ENCODE assay signal across 30 cellular contexts in genomic region chr20:62878244-62879030, GRCh38. TPM values are rescaled to one million over a fixed set of nuclear protein-coding genes. Genes with fewer than 3 reads are reported as not detected.
DNase-seq lines count a peak whose midpoint lies in the region; ATAC-seq, FAIRE-seq and TF ChIP-seq lines count a peak whose summit lies in the region.
"Had no signal": no experiment of that assay in that cellular context is flagged by ENCODE, and none has a peak within 500 bp of the region (broad histone marks: within the 10 kb centered on the region; RNA-seq: fewer than 3 reads in every experiment).

No MANE protein-coding gene starts in this region.

- H3K79me2 ChIP-seq in HepG2 (ENCODE audit: insufficient read depth, low read length) (no peaks in the 10 kb centered on the region), Karpas-422 (ENCODE audit: low read length) (no peaks in the 10 kb centered on the region), H9 (ENCODE audit: insufficient read depth, low read length) (no peaks in the 10 kb centered on the region)
- H3K79me2 ChIP-seq: parathyroid adenoma had no signal

- H3K23me2 ChIP-seq in H9 (ENCODE audit: insufficient read length, low read depth, low read length, poor library complexity, severe bottlenecking), result no peaks in the 10 kb centered on the region

- H2BK5ac ChIP-seq in H9 (ENCODE audit: insufficient read length, low read length), result no peak overlapping the region

- no peak overlapping the region for H3K23ac ChIP-seq in H9 (ENCODE audit: insufficient read length, low read depth, low read length)

- no peaks in the 10 kb centered on the region for H3K79me1 ChIP-seq in H9 (ENCODE audit: insufficient read depth, low read depth, low read length, poor library complexity, severe bottlenecking)

- FAIRE-seq in HepG2 (lab: Jason Lieb, UNC), result peak; percentile 81
- FAIRE-seq: GM12892, small intestine had no signal

- TF ChIP-seq CTCF in HepG2 (CRISPR knock-in tag; IDR thresholded peaks at IDR 0.05), result no peak
- TF ChIP-seq CTCF in right lobe of liver (IDR thresholded peaks at IDR 0.05), result no peak
- no peak for TF ChIP-seq CTCF in WTC11 (IDR thresholded peaks at IDR 0.05)
- TF ChIP-seq CTCF in H9 (conservative IDR thresholded peaks at IDR 0.05), result no peak

- H4K8ac ChIP-seq in H9 (replicated peaks; ENCODE audit: insufficient read length, low read depth, low read length), result no peak overlapping the region

- DNase-seq in HepG2 (ENCODE audit: low spot score) (no peak), right lobe of liver (no peak), WTC11 (ENCODE audit: low spot score) (peak; percentile 56), left kidney (ENCODE audit: low read depth, low spot score) (peak; percentile 40), left cardiac atrium (no peak), Karpas-422 (no peak), H9 (no peak)
- DNase-seq in effector CD4-positive, alpha-beta T cell, result no peak
- DNase-seq: activated B cell treated with CpG ODN at 0.5 μM for 24 hours; activated CD4-positive, alpha-beta T cell treated with anti-CD3 and anti-CD28 coated beads, Interleukin-2, amount 10 ng/mL, durations not matched to agents 7 days and 5 days; activated naive CD8-positive, alpha-beta T cell treated with anti-CD3 and anti-CD28 coated beads for 36 hours; CD8-positive, alpha-beta T cell; effector memory CD8-positive, alpha-beta T cell; EL; heart left ventricle; NCI-H1105; NCI-H187 treated with DMSO at 0.1 percent for 48 hours; NCI-H2171; NCI-H510A; small intestine; stimulated activated naive B cell treated with anti-CD40 and anti-IgM and Interleukin-4, amounts not matched to agents 10 μg/mL and 1 μg/mL and 100 μg/mL, for 72 hours; substantia nigra; T-cell; upper lobe of right lung had no signal

- no peak overlapping the region for H4K5ac ChIP-seq in H9 (ENCODE audit: insufficient read length, low read depth, low read length)

- H3K27ac ChIP-seq in HepG2 (ENCODE audit: extremely low read length, insufficient read depth, low read length) (no peak overlapping the region), right lobe of liver (no peak overlapping the region), Karpas-422 (ENCODE audit: low read length) (no peak overlapping the region), H9 (ENCODE audit: insufficient read length, low read depth, low read length) (no peak overlapping the region)
- H3K27ac ChIP-seq: cardiac muscle cell, coronary artery, heart left ventricle, parathyroid adenoma, upper lobe of right lung had no signal

- TF ChIP-seq EP300 in HepG2 (IDR thresholded peaks at IDR 0.05; ENCODE audit: low read depth in 2 of 2, low read length in 2 of 2) (no peak), HepG2 (CRISPR knock-in tag; IDR thresholded peaks at IDR 0.05; ENCODE audit: borderline replicate concordance) (no peak)

- CTCF ChIA-PET in HepG2 (lab: Yijun Ruan, JAX; ENCODE audit: low intra/inter-chr PET ratio, low total read pairs), result no interaction called here
- CTCF ChIA-PET in WTC11 (lab: Charles Lee), result interaction anchor here (0.9 to 1.1 kb wide), 2 partner anchors 37 to 76 kb away, joined by 3 to 4 read pairs; no protein-coding TSS in a partner anchor

- no peak overlapping the region for H3K4me3 ChIP-seq in HepG2 (replicated peaks in 1 of 3; ENCODE audit: insufficient read depth in 1 of 3, low read depth in 2 of 3, low read length in 3 of 3)
- H3K4me3 ChIP-seq in right lobe of liver, result no peak overlapping the region
- no peak overlapping the region for H3K4me3 ChIP-seq in Karpas-422 (ENCODE audit: low read length)
- H3K4me3 ChIP-seq: cardiac muscle cell, coronary artery, lung, upper lobe of right lung had no signal

- H3K27ac Mint-ChIP-seq in WTC11 (peak overlapping the region; percentile 88), H9 (no peak overlapping the region)
- H3K27ac Mint-ChIP-seq: activated B cell treated with CpG ODN at 0.5 μM for 24 hours; activated CD4-positive, alpha-beta T cell treated with anti-CD3 and anti-CD28 coated beads, Interleukin-2, amount 10 ng/mL, durations not matched to agents 7 days and 5 days; activated naive CD8-positive, alpha-beta T cell treated with anti-CD3 and anti-CD28 coated beads for 36 hours; CD8-positive, alpha-beta T cell; effector memory CD8-positive, alpha-beta T cell had no signal

- H3K36me3 ChIP-seq in HepG2 (replicated peaks in 1 of 2; ENCODE audit: control insufficient read depth in 1 of 2, insufficient read depth in 2 of 2, low read length in 2 of 2) (peaks cover 3 to 10% of the 10 kb centered on the region in 2 experiments; a peak in 1 of 5 replicates), right lobe of liver (peaks cover 0 to 15% (median 4%) of the 10 kb centered on the region in 4 donors), Karpas-422 (ENCODE audit: insufficient read depth, low read length) (peaks cover 7% of the 10 kb centered on the region; the same call in 1 of the 2 replicates)

- H2AFZ ChIP-seq in HepG2 (ENCODE audit: low read length) (no peak overlapping the region), Karpas-422 (ENCODE audit: low read length) (no peak overlapping the region), H9 (ENCODE audit: low read length) (no peak overlapping the region)
- H2AFZ ChIP-seq: parathyroid adenoma had no signal

- no peak for TF ChIP-seq RAD21 in HepG2 (CRISPR knock-in tag; IDR thresholded peaks at IDR 0.05)

- H3K4me2 ChIP-seq in HepG2 (ENCODE audit: low read depth, low read length), result no peak overlapping the region
- H3K4me2 ChIP-seq in Karpas-422 (ENCODE audit: low read depth, low read length, poor library complexity, severe bottlenecking), result no peak overlapping the region
- no peak overlapping the region for H3K4me2 ChIP-seq in H9 (ENCODE audit: insufficient read depth, insufficient read length, low read length)

- POLR2A ChIA-PET in HepG2 (lab: Yijun Ruan, JAX), result interaction anchor here (1.2 to 1.3 kb wide), 2 partner anchors 12 to 17 kb away, joined by 3 to 5 read pairs; partner anchors contain the start of gene TCFL5
- POLR2A ChIA-PET in WTC11 (lab: Charles Lee), result interaction anchor here (1.0 kb wide), 1 partner anchor 57 kb away, joined by 3 read pairs; no protein-coding TSS in a partner anchor

- intact Hi-C loops in HepG2 (cut with micrococcal nuclease; ENCODE audit: unreplicated experiment), result no loop called here
- intact Hi-C loops in right lobe of liver (cut with DNase I), result loop anchor here in 1 of 2 donors (10.0 kb wide), 1 partner anchor 126 kb away; the partner anchor contains the start of gene BHLHE23
- intact Hi-C loops in left cardiac atrium (cut with DNase I), result no loop called here

- in situ Hi-C loops in HepG2 (cut with HindIII; ENCODE audit: extremely low pct_ligation_motif_present, low pct_unique_long_range_greater_than_20kb), result no loop called here

- H3K9me2 ChIP-seq in Karpas-422 (replicated peaks; ENCODE audit: insufficient read depth, low read length), result no peaks in the 10 kb centered on the region

- H3K4me1 ChIP-seq in HepG2 (ENCODE audit: insufficient read depth, low read length), result peaks cover 46% of the 10 kb centered on the region
- no peaks in the 10 kb centered on the region for H3K4me1 ChIP-seq in right lobe of liver
- H3K4me1 ChIP-seq in Karpas-422 (ENCODE audit: low read length), result peaks cover 5% of the 10 kb centered on the region
- H3K4me1 ChIP-seq in H9 (ENCODE audit: insufficient read depth, low read length), result no peaks in the 10 kb centered on the region
- H3K4me1 ChIP-seq: parathyroid adenoma had no signal

- no peak overlapping the region for H2BK12ac ChIP-seq in H9 (ENCODE audit: insufficient read length, low read depth, low read length)

- H3K36me3 Mint-ChIP-seq in WTC11 (peaks cover 7% of the 10 kb centered on the region), H9 (ENCODE audit: insufficient read depth in 1 of 3, low read depth in 3 of 3) (peaks cover 0 to 22% (median 11%) of the 10 kb centered on the region in 3 experiments; a peak in 5 of 7 replicates)

- H3K4me1 Mint-ChIP-seq in WTC11 (peaks cover 35% of the 10 kb centered on the region), H9 (peaks cover 22 to 34% of the 10 kb centered on the region in 2 experiments)

- no peak overlapping the region for H3K4ac ChIP-seq in H9 (ENCODE audit: low read depth, low read length)

- H3K9me3 ChIP-seq in HepG2 (ENCODE audit: low read length), result no peaks in the 10 kb centered on the region
- no peaks in the 10 kb centered on the region for H3K9me3 ChIP-seq in right lobe of liver
- no peaks in the 10 kb centered on the region for H3K9me3 ChIP-seq in Karpas-422 (ENCODE audit: low read length)
- no peaks in the 10 kb centered on the region for H3K9me3 ChIP-seq in H9 (ENCODE audit: control insufficient read depth, low read depth, low read length)
- H3K9me3 ChIP-seq: heart left ventricle, upper lobe of right lung had no signal

- H3K4me3 Mint-ChIP-seq in WTC11, result peak overlapping the region; percentile 22; the same call in 1 of the 2 replicates
- H3K4me3 Mint-ChIP-seq in H9, result peak overlapping the region in 1 of 2 experiments; percentile 35; a peak in 2 of 5 replicates
- H3K4me3 Mint-ChIP-seq: activated B cell treated with CpG ODN at 0.5 μM for 24 hours; activated CD4-positive, alpha-beta T cell treated with anti-CD3 and anti-CD28 coated beads, Interleukin-2, amount 10 ng/mL, durations not matched to agents 7 days and 5 days; activated naive CD8-positive, alpha-beta T cell treated with anti-CD3 and anti-CD28 coated beads for 36 hours; CD8-positive, alpha-beta T cell; effector memory CD8-positive, alpha-beta T cell; stimulated activated naive B cell treated with anti-CD40 and anti-IgM and Interleukin-4, amounts not matched to agents 10 μg/mL and 1 μg/mL and 100 μg/mL, for 72 hours had no signal

- TF ChIP-seq POLR2A in HepG2 (IDR thresholded peaks at IDR 0.05; ENCODE audit: insufficient read depth in 1 of 2, low read depth in 2 of 2, low read length in 2 of 2) (no peak), right lobe of liver (IDR thresholded peaks at IDR 0.05) (no peak)

- no peak overlapping the region for H4K91ac ChIP-seq in H9 (ENCODE audit: insufficient read length, low read depth, low read length)

- 82% methylated on average over 20 of the region's 20 CpGs for WGBS in HepG2 (ENCODE audit: low lambda C conversion rate)
- 69% methylated on average over 19 of the region's 20 CpGs for WGBS in right lobe of liver (ENCODE audit: insufficient coverage, low coverage, low lambda C conversion rate, missing lambda C conversion rate)
- no CpG with 5 or more reads among the region's 20 CpGs for WGBS in H9 (ENCODE audit: extremely low coverage, insufficient read length, low lambda C conversion rate)

- no peak overlapping the region for H3K14ac ChIP-seq in H9 (ENCODE audit: insufficient read depth, low read length)

- H4K20me1 ChIP-seq in HepG2 (ENCODE audit: insufficient read depth, low read length) (no peaks in the 10 kb centered on the region), Karpas-422 (ENCODE audit: insufficient read depth, low read depth, low read length) (no peaks in the 10 kb centered on the region), H9 (ENCODE audit: control insufficient read depth, insufficient read depth, insufficient read length) (no peaks in the 10 kb centered on the region)

- no peak overlapping the region for H2BK20ac ChIP-seq in H9 (ENCODE audit: low read depth, low read length, poor library complexity, severe bottlenecking)

- H3K9ac ChIP-seq in HepG2 (ENCODE audit: insufficient read depth, low read depth, low read length) (no peak overlapping the region), Karpas-422 (ENCODE audit: low read length) (no peak overlapping the region), H9 (ENCODE audit: extremely low read depth, insufficient read length, low read length) (no peak overlapping the region)
- H3K9ac ChIP-seq: parathyroid adenoma had no signal

- no peak overlapping the region for H3K56ac ChIP-seq in H9 (ENCODE audit: insufficient read length, low read depth, low read length)

- no peak overlapping the region for H3T11ph ChIP-seq in H9 (ENCODE audit: low read length)

- no peak overlapping the region for H2BK15ac ChIP-seq in H9 (ENCODE audit: low read depth, low read length)

- H3K18ac ChIP-seq in H9 (ENCODE audit: insufficient read length, low read depth, low read length), result no peak overlapping the region

- H3K9me3 Mint-ChIP-seq in WTC11, result no peaks in the 10 kb centered on the region
- peaks cover 2 to 8% of the 10 kb centered on the region in 2 experiments; a peak in 4 of 5 replicates for H3K9me3 Mint-ChIP-seq in H9
- H3K9me3 Mint-ChIP-seq: activated B cell treated with CpG ODN at 0.5 μM for 24 hours; activated CD4-positive, alpha-beta T cell treated with anti-CD3 and anti-CD28 coated beads, Interleukin-2, amount 10 ng/mL, durations not matched to agents 7 days and 5 days; activated naive CD8-positive, alpha-beta T cell treated with anti-CD3 and anti-CD28 coated beads for 36 hours; CD8-positive, alpha-beta T cell; effector memory CD8-positive, alpha-beta T cell; stimulated activated naive B cell treated with anti-CD40 and anti-IgM and Interleukin-4, amounts not matched to agents 10 μg/mL and 1 μg/mL and 100 μg/mL, for 72 hours; T-cell had no signal

- H3K27me3 ChIP-seq in HepG2 (ENCODE audit: control insufficient read depth in 1 of 2, insufficient read depth in 2 of 2, low read length in 2 of 2) (no peaks in the 10 kb centered on the region; a peak in 1 of 5 replicates), right lobe of liver (no peaks in the 10 kb centered on the region), Karpas-422 (ENCODE audit: low read length) (no peaks in the 10 kb centered on the region), H9 (ENCODE audit: insufficient read depth, low read length) (no peaks in the 10 kb centered on the region)
- H3K27me3 ChIP-seq: cardiac muscle cell, heart left ventricle, upper lobe of right lung had no signal

- no peak for ATAC-seq in HepG2
- ATAC-seq in right lobe of liver, result no peak
- ATAC-seq in WTC11, result no peak
- ATAC-seq in left cardiac atrium, result no peak
- ATAC-seq: CD8-positive, alpha-beta T cell; effector memory CD8-positive, alpha-beta T cell; esophagus mucosa; heart left ventricle; stimulated activated naive B cell treated with anti-CD40 and anti-IgM and Interleukin-4, amounts not matched to agents 10 μg/mL and 1 μg/mL and 100 μg/mL, for 72 hours; upper lobe of right lung had no signal

- BruUV-seq in HepG2 (replicated peaks; lab: Mats Ljungman, UMichigan), result no TSS peak

- H2AK5ac ChIP-seq in H9 (ENCODE audit: insufficient read length, low read length), result no peak overlapping the region

- no peak overlapping the region for H2BK120ac ChIP-seq in H9 (ENCODE audit: low read depth, low read length, poor library complexity, severe bottlenecking)

- H3K27me3 Mint-ChIP-seq in WTC11 (ENCODE audit: low read depth) (no peaks in the 10 kb centered on the region; the same call in 1 of the 2 replicates), H9 (ENCODE audit: low read depth) (peaks cover 5% of the 10 kb centered on the region)
- H3K27me3 Mint-ChIP-seq: activated B cell treated with CpG ODN at 0.5 μM for 24 hours; activated CD4-positive, alpha-beta T cell treated with anti-CD3 and anti-CD28 coated beads, Interleukin-2, amount 10 ng/mL, durations not matched to agents 7 days and 5 days; activated naive CD8-positive, alpha-beta T cell treated with anti-CD3 and anti-CD28 coated beads for 36 hours; effector memory CD8-positive, alpha-beta T cell; T-cell had no signal

RNA-seq across cellular contexts. Expression of gene TCFL5, which starts 16.8 kb away (rescaled TPM):
- 20.0 and 21.1 TPM in 2 replicates for total RNA-seq in HepG2 (2016; rRNA removed; fragmentation: Illumina TruSeq; extraction: Trizol)
- 13.3 and 17.7 TPM in 2 replicates for total RNA-seq in HepG2 (2016; cell fraction: cytosol; rRNA removed; fragmentation: Illumina TruSeq; extraction: Trizol; ENCODE audit: low read depth)
- total RNA-seq in HepG2 (2016; cell fraction: insoluble cytoplasmic fraction; rRNA removed; fragmentation: Illumina TruSeq; extraction: Trizol), result 20.4 and 21.0 TPM in 2 replicates
- 28.7 and 36.7 TPM in 2 replicates for total RNA-seq in HepG2 (2016; cell fraction: membrane; rRNA removed; fragmentation: Illumina TruSeq; extraction: Trizol)
- 11.4 and 12.6 TPM in 2 replicates for total RNA-seq in HepG2 (2016; cell fraction: nucleus; rRNA removed; fragmentation: Illumina TruSeq; extraction: Trizol)
- 14.2 and 14.8 TPM in 2 replicates for polyA plus RNA-seq in HepG2 (2011; rRNA removed)
- polyA plus RNA-seq in HepG2 (2011; cell fraction: cytosol; rRNA removed), result 9.0 and 11.8 TPM in 2 replicates
- polyA plus RNA-seq in HepG2 (2011; cell fraction: nucleus; rRNA removed), result 6.4 and 8.0 TPM in 2 replicates
- polyA plus RNA-seq in HepG2 (2012), result 12.4 and 13.3 TPM in 2 replicates
- polyA plus RNA-seq in HepG2 (2016; cell fraction: cytosol; fragmentation: Illumina TruSeq; extraction: Trizol; ENCODE audit: low read depth), result 13.1 and 14.7 TPM in 2 replicates
- polyA plus RNA-seq in HepG2 (2016; cell fraction: insoluble cytoplasmic fraction; fragmentation: Illumina TruSeq; extraction: Trizol; ENCODE audit: low read depth), result 19.5 and 20.9 TPM in 2 replicates
- 25.6 and 29.7 TPM in 2 replicates for polyA plus RNA-seq in HepG2 (2016; cell fraction: membrane; fragmentation: Illumina TruSeq; extraction: Trizol; ENCODE audit: low read depth)
- polyA plus RNA-seq in HepG2 (2016; cell fraction: nucleus; fragmentation: Illumina TruSeq; extraction: Trizol; ENCODE audit: insufficient read depth, low read depth), result 21.4 and 23.1 TPM in 2 replicates
- polyA minus RNA-seq in HepG2 (2011; rRNA and poly(A)+ RNA removed; ENCODE audit: low replicate concordance), result 4.7 and 6.4 TPM in 2 replicates
- polyA minus RNA-seq in HepG2 (2011; cell fraction: cytosol; rRNA and poly(A)+ RNA removed), result 9.9 and 10.2 TPM in 2 replicates
- 5.2 and 6.1 TPM in 2 replicates for polyA minus RNA-seq in HepG2 (2011; cell fraction: nucleus; rRNA and poly(A)+ RNA removed)
- 1 to 10 TPM; 2.9 to 5.1 (median 3.9) TPM for total RNA-seq in right lobe of liver
- total RNA-seq in WTC11 (2021), result 19.7 to 20.4 TPM (median 20.3 TPM) in 3 replicates
- 1 to 10 TPM; 6.4 to 8.4 TPM for total RNA-seq in left cardiac atrium
- 11.3 and 11.5 TPM in 2 replicates for total RNA-seq in Karpas-422 (2014; rRNA removed; shearing (Covaris generic); ENCODE audit: low replicate concordance)
- 15.9 and 16.4 TPM in 2 replicates for total RNA-seq in H9 (2021)

RNA-seq across cellular contexts. Expression of gene DIDO1, which starts 47.9 kb away (rescaled TPM):
- total RNA-seq in HepG2 (2016; rRNA removed; fragmentation: Illumina TruSeq; extraction: Trizol) (75.1 and 77.0 TPM in 2 replicates), right lobe of liver (10 to 100 TPM; 18.3 to 28.1 (median 21.1) TPM), WTC11 (2021) (69.3 to 87.3 TPM (median 71.6 TPM) in 3 replicates), left cardiac atrium (10 to 100 TPM; 33.8 to 39.1 TPM), H9 (2021) (85.9 TPM in 2 replicates)
- total RNA-seq in HepG2 (2016; cell fraction: cytosol; rRNA removed; fragmentation: Illumina TruSeq; extraction: Trizol; ENCODE audit: low read depth), result 14.5 and 17.3 TPM in 2 replicates
- total RNA-seq in HepG2 (2016; cell fraction: insoluble cytoplasmic fraction; rRNA removed; fragmentation: Illumina TruSeq; extraction: Trizol), result 71.7 and 75.6 TPM in 2 replicates
- 32.1 and 34.1 TPM in 2 replicates for total RNA-seq in HepG2 (2016; cell fraction: membrane; rRNA removed; fragmentation: Illumina TruSeq; extraction: Trizol)
- 86.6 and 98.5 TPM in 2 replicates for total RNA-seq in HepG2 (2016; cell fraction: nucleus; rRNA removed; fragmentation: Illumina TruSeq; extraction: Trizol)
- 72.6 and 75.0 TPM in 2 replicates for polyA plus RNA-seq in HepG2 (2011; rRNA removed)
- polyA plus RNA-seq in HepG2 (2011; cell fraction: cytosol; rRNA removed), result 53.2 and 57.1 TPM in 2 replicates
- polyA plus RNA-seq in HepG2 (2011; cell fraction: nucleus; rRNA removed), result 292 and 297 TPM in 2 replicates
- 67.9 and 74.0 TPM in 2 replicates for polyA plus RNA-seq in HepG2 (2012)
- polyA plus RNA-seq in HepG2 (2016; cell fraction: cytosol; fragmentation: Illumina TruSeq; extraction: Trizol; ENCODE audit: low read depth), result 3.0 TPM in 2 replicates
- polyA plus RNA-seq in HepG2 (2016; cell fraction: insoluble cytoplasmic fraction; fragmentation: Illumina TruSeq; extraction: Trizol; ENCODE audit: low read depth), result 61.5 and 65.9 TPM in 2 replicates
- 10.9 and 11.6 TPM in 2 replicates for polyA plus RNA-seq in HepG2 (2016; cell fraction: membrane; fragmentation: Illumina TruSeq; extraction: Trizol; ENCODE audit: low read depth)
- 130 and 135 TPM in 2 replicates for polyA plus RNA-seq in HepG2 (2016; cell fraction: nucleus; fragmentation: Illumina TruSeq; extraction: Trizol; ENCODE audit: insufficient read depth, low read depth)
- 33.0 and 89.8 TPM in 2 replicates for polyA minus RNA-seq in HepG2 (2011; rRNA and poly(A)+ RNA removed; ENCODE audit: low replicate concordance)
- polyA minus RNA-seq in HepG2 (2011; cell fraction: cytosol; rRNA and poly(A)+ RNA removed), result 30.7 and 35.0 TPM in 2 replicates
- 139 and 144 TPM in 2 replicates for polyA minus RNA-seq in HepG2 (2011; cell fraction: nucleus; rRNA and poly(A)+ RNA removed)
- total RNA-seq in Karpas-422 (2014; rRNA removed; shearing (Covaris generic); ENCODE audit: low replicate concordance), result 35.4 and 43.4 TPM in 2 replicates

RNA-seq across cellular contexts. Expression of gene GID8, which starts 59.5 kb away (rescaled TPM):
- total RNA-seq in HepG2 (2016; rRNA removed; fragmentation: Illumina TruSeq; extraction: Trizol) (59.8 and 74.4 TPM in 2 replicates), right lobe of liver (10 to 100 TPM; 12.6 to 18.9 (median 15.1) TPM), WTC11 (2021) (56.2 to 70.2 TPM (median 56.6 TPM) in 3 replicates), left cardiac atrium (10 to 100 TPM; 16.8 to 20.2 TPM), H9 (2021) (60.9 and 62.9 TPM in 2 replicates)
- 17.8 and 18.7 TPM in 2 replicates for total RNA-seq in HepG2 (2016; cell fraction: cytosol; rRNA removed; fragmentation: Illumina TruSeq; extraction: Trizol; ENCODE audit: low read depth)
- total RNA-seq in HepG2 (2016; cell fraction: insoluble cytoplasmic fraction; rRNA removed; fragmentation: Illumina TruSeq; extraction: Trizol), result 60.3 and 68.0 TPM in 2 replicates
- 45.9 and 46.6 TPM in 2 replicates for total RNA-seq in HepG2 (2016; cell fraction: membrane; rRNA removed; fragmentation: Illumina TruSeq; extraction: Trizol)
- total RNA-seq in HepG2 (2016; cell fraction: nucleus; rRNA removed; fragmentation: Illumina TruSeq; extraction: Trizol), result 35.6 and 42.8 TPM in 2 replicates
- 39.0 and 39.6 TPM in 2 replicates for polyA plus RNA-seq in HepG2 (2011; rRNA removed)
- polyA plus RNA-seq in HepG2 (2011; cell fraction: cytosol; rRNA removed), result 39.6 and 40.7 TPM in 2 replicates
- polyA plus RNA-seq in HepG2 (2011; cell fraction: nucleus; rRNA removed), result 23.9 and 26.9 TPM in 2 replicates
- polyA plus RNA-seq in HepG2 (2012), result 36.8 and 46.0 TPM in 2 replicates
- 14.5 and 16.6 TPM in 2 replicates for polyA plus RNA-seq in HepG2 (2016; cell fraction: cytosol; fragmentation: Illumina TruSeq; extraction: Trizol; ENCODE audit: low read depth)
- 66.0 and 70.4 TPM in 2 replicates for polyA plus RNA-seq in HepG2 (2016; cell fraction: insoluble cytoplasmic fraction; fragmentation: Illumina TruSeq; extraction: Trizol; ENCODE audit: low read depth)
- polyA plus RNA-seq in HepG2 (2016; cell fraction: membrane; fragmentation: Illumina TruSeq; extraction: Trizol; ENCODE audit: low read depth), result 31.6 and 32.0 TPM in 2 replicates
- 58.8 and 62.9 TPM in 2 replicates for polyA plus RNA-seq in HepG2 (2016; cell fraction: nucleus; fragmentation: Illumina TruSeq; extraction: Trizol; ENCODE audit: insufficient read depth, low read depth)
- polyA minus RNA-seq in HepG2 (2011; rRNA and poly(A)+ RNA removed; ENCODE audit: low replicate concordance), result 30.6 and 61.9 TPM in 2 replicates
- 28.5 and 31.3 TPM in 2 replicates for polyA minus RNA-seq in HepG2 (2011; cell fraction: cytosol; rRNA and poly(A)+ RNA removed)
- polyA minus RNA-seq in HepG2 (2011; cell fraction: nucleus; rRNA and poly(A)+ RNA removed), result 27.2 and 34.4 TPM in 2 replicates
- total RNA-seq in Karpas-422 (2014; rRNA removed; shearing (Covaris generic); ENCODE audit: low replicate concordance), result 31.3 and 48.2 TPM in 2 replicates

Comparison
In these comparisons a context has a peak if more than half of its experiments do, and no peak if none do; other contexts are left out.
1. DNase-seq: peak in WTC11 (single experiment) and left kidney (single experiment); none in HepG2 (single experiment), right lobe of liver (0 of 3), left cardiac atrium (single experiment), Karpas-422 (single experiment), effector CD4-positive, alpha-beta T cell (single experiment) and H9 (single experiment).